In genomic region chr10:107034023-107034422, GRCh38 we compare ENCODE assay signal across 1 cellular context.
TF ChIP-seq lines count a peak whose summit lies in the region.

No MANE protein-coding gene starts in this region.

TF ChIP-seq in K562, 482 proteins besides CTCF, POLR2A, EP300 and RAD21 (continued from another document):
- TF ChIP-seq MLLT1 (IDR thresholded peaks at IDR 0.05), result no peak
TF ChIP-seq in K562: peak in this region for 1.
